ENCODE assay signal across 38 cellular contexts in the genomic region with DNA sequence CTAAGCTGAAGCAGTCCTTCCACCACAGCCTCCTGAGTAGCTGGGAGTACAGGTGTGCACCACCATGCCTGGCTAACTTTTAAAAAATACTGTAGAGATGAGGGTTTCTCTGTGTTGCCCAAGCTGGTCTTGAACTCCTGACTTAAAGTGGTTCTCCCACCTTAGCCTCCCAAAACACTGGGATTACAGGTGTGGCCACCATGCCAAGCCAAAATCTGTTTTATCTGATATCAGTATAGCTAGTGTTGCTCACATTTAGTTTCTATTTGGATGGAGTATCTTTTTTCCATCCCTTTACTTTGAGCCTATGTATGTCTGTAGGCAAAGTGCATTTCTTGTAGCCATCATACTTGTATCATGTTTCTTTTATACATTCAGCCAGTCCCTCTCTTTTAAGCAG.
"Had no signal": no experiment of that assay in that cellular context is flagged by ENCODE, and none has a peak within 500 bp of the region (broad histone marks: within the 10 kb centered on the region; RNA-seq: fewer than 3 reads in every experiment).

No MANE protein-coding gene starts in this region.

- H3K36me3 Mint-ChIP-seq: activated naive CD4-positive, alpha-beta T cell treated with anti-CD3 and anti-CD28 coated beads, Interleukin-2, amount 10 ng/mL, durations not matched to agents 7 days and 5 days had no signal

- H3K27ac ChIP-seq: adrenal gland, ascending aorta, body of pancreas, brain microvascular endothelial cell, breast epithelium, cardiac muscle cell had no signal

- H3K27me3 ChIP-seq: adrenal gland, ascending aorta, body of pancreas, brain microvascular endothelial cell, breast epithelium, cardiac muscle cell had no signal

- FAIRE-seq: astrocyte, bronchial epithelial cell had no signal

- H3K27ac Mint-ChIP-seq: activated naive CD4-positive, alpha-beta T cell treated with anti-CD3 and anti-CD28 coated beads for 36 hours; activated naive CD4-positive, alpha-beta T cell treated with anti-CD3 and anti-CD28 coated beads, Interleukin-2, amount 10 ng/mL, durations not matched to agents 7 days and 5 days; activated naive CD4-positive, alpha-beta T cell treated with anti-CD3 and anti-CD28 coated beads, Interleukin-2, amount 50 U/mL, for 24 hours; activated naive CD8-positive, alpha-beta T cell; activated naive CD8-positive, alpha-beta T cell treated with anti-CD3 and anti-CD28 coated beads for 36 hours; activated naive CD8-positive, alpha-beta T cell treated with anti-CD3 and anti-CD28 coated beads, Interleukin-2, amount 10 ng/mL, durations not matched to agents 7 days and 5 days; activated naive CD8-positive, alpha-beta T cell treated with anti-CD3 and anti-CD28 coated beads, Interleukin-2, amount 50 U/mL, for 24 hours; activated T-cell treated with anti-CD3 and anti-CD28 coated beads, Interleukin-2, amount 50 U/mL, for 24 hours; activated T-cell treated with anti-CD3 and anti-CD28 coated beads, Interleukin-2, amount 50 U/mL, for 72 hours; activated T-helper 1 cell treated with anti-CD3 and anti-CD28 coated beads, Interleukin-12 subunit alpha, Interleukin-12 subunit beta, Interleukin-2, Interleukin-4 antibody, amounts not matched to agents 30 ng/mL and 10 ng/mL and 1 ng/mL, durations not matched to agents 14 hours and 24 hours and 36 hours; activated T-helper 17 cell treated with anti-CD3 and anti-CD28 coated beads, Interleukin-2, amount 50 U/mL, for 72 hours; activated T-helper 2 cell treated with anti-CD3 and anti-CD28 coated beads, Interferon-gamma antibody, Interleukin-2, Interleukin-4, amounts not matched to agents 10 μg/mL and 5 μg/mL and 100 μg/mL, durations not matched to agents 14 hours and 24 hours and 36 hours; brain had no signal

- H3K36me3 ChIP-seq: adrenal gland, ascending aorta, brain microvascular endothelial cell, breast epithelium, cardiac muscle cell had no signal

- H3K9me3 ChIP-seq: body of pancreas had no signal

- H3K4me1 ChIP-seq: adrenal gland, ascending aorta, body of pancreas, breast epithelium had no signal

- H3K9me3 Mint-ChIP-seq: activated naive CD4-positive, alpha-beta T cell treated with anti-CD3 and anti-CD28 coated beads, Interleukin-2, amount 50 U/mL, for 24 hours; activated T-helper 1 cell treated with anti-CD3 and anti-CD28 coated beads, Interleukin-12 subunit alpha, Interleukin-12 subunit beta, Interleukin-2, Interleukin-4 antibody, amounts not matched to agents 30 ng/mL and 10 ng/mL and 1 ng/mL, durations not matched to agents 14 hours and 24 hours and 36 hours; activated T-helper 2 cell treated with anti-CD3 and anti-CD28 coated beads, Interferon-gamma antibody, Interleukin-2, Interleukin-4, amounts not matched to agents 10 μg/mL and 5 μg/mL and 100 μg/mL, durations not matched to agents 14 hours and 24 hours and 36 hours had no signal

- DNase-seq: activated effector memory CD4-positive, alpha-beta T cell treated with anti-CD3 and anti-CD28 coated beads, Interleukin-2, amount 50 U/mL, for 16 hours; activated effector memory CD4-positive, alpha-beta T cell treated with Interleukin-2 at 50 U/mL for 16 hours; activated gamma-delta T cell; activated gamma-delta T cell treated with Interleukin-2 at 50 U/mL for 16 hours; activated naive CD4-positive, alpha-beta T cell; activated naive CD4-positive, alpha-beta T cell treated with anti-CD3 and anti-CD28 coated beads for 36 hours; activated naive CD4-positive, alpha-beta T cell treated with anti-CD3 and anti-CD28 coated beads, Interleukin-2, amount 10 ng/mL, durations not matched to agents 7 days and 5 days; activated naive CD4-positive, alpha-beta T cell treated with anti-CD3 and anti-CD28 coated beads, Interleukin-2, amount 50 U/mL, for 16 hours; activated naive CD4-positive, alpha-beta T cell treated with Interleukin-2 at 50 U/mL for 16 hours; activated naive CD8-positive, alpha-beta T cell treated with anti-CD3 and anti-CD28 coated beads for 36 hours; activated naive CD8-positive, alpha-beta T cell treated with anti-CD3 and anti-CD28 coated beads, Interleukin-2, amount 10 ng/mL, durations not matched to agents 7 days and 5 days; activated naive CD8-positive, alpha-beta T cell treated with anti-CD3 and anti-CD28 coated beads, Interleukin-2, amount 50 U/mL, for 24 hours; activated T-cell treated with anti-CD3 and anti-CD28 coated beads, Interleukin-2, amount 50 U/mL, for 1 hour; activated T-cell treated with anti-CD3 and anti-CD28 coated beads, Interleukin-2, amount 50 U/mL, for 24 hours; activated T-cell treated with anti-CD3 and anti-CD28 coated beads, Interleukin-2, amount 50 U/mL, for 4 hours; activated T-cell treated with anti-CD3 and anti-CD28 coated beads, Interleukin-2, amount 50 U/mL, for 48 hours; activated T-cell treated with anti-CD3 and anti-CD28 coated beads, Interleukin-2, amount 50 U/mL, for 72 hours; adrenal gland; amniotic stem cell; amygdala; anterior cingulate cortex; aorta; body of pancreas; brain microvascular endothelial cell; caudate nucleus; central memory CD4-positive, alpha-beta T cell; cerebellar nuclear complex had no signal

- ATAC-seq: activated naive CD8-positive, alpha-beta T cell treated with anti-CD3 and anti-CD28 coated beads, Interleukin-2, amount 50 U/mL, for 24 hours; activated T-cell treated with anti-CD3 and anti-CD28 coated beads, Interleukin-2, amount 50 U/mL, for 4 hours; activated T-cell treated with anti-CD3 and anti-CD28 coated beads, Interleukin-2, amount 50 U/mL, for 72 hours; activated T-helper 17 cell treated with anti-CD3 and anti-CD28 coated beads, Interleukin-2, amount 50 U/mL, for 72 hours; body of pancreas had no signal

- H3K4me3 ChIP-seq: adrenal gland, ascending aorta, body of pancreas, breast epithelium, cardiac muscle cell had no signal
